In genomic region chr9:96020300-96020821, GRCh38 we compare ENCODE assay signal across 8 cellular contexts.
DNase-seq lines count a peak whose midpoint lies in the region; ATAC-seq lines count a peak whose summit lies in the region.

No MANE protein-coding gene starts in this region.

- DNase-seq in T-helper 1 cell (no peak), kidney glomerular epithelial cell (lab: John Stamatoyannopoulos, UW) (no peak), NCI-H524 (lab: John Stamatoyannopoulos, UW) (no peak)
- DNase-seq in stimulated activated naive CD8-positive, alpha-beta T cell treated with anti-CD3 and anti-CD28 coated beads, Interleukin-15, amount 100 ng/mL, for 72 hours: no peak
- DNase-seq in effector CD8-positive, alpha-beta T cell (lab: John Stamatoyannopoulos, UW): no peak

- H3K4me3 Mint-ChIP-seq in T-helper 1 cell treated with Interleukin-12 subunit alpha and Interleukin-12 subunit beta and Interleukin-4 antibody, amounts not matched to agents 30 μg/mL and 1 μg/mL, for 36 hours: peak overlapping the region; percentile 65
- H3K4me3 Mint-ChIP-seq in stimulated activated naive CD8-positive, alpha-beta T cell treated with anti-CD3 and anti-CD28 coated beads, Interleukin-15, amount 100 ng/mL, for 72 hours: peak overlapping the region; percentile 95 to 98

- H3K36me3 Mint-ChIP-seq in T-helper 1 cell treated with Interleukin-12 subunit alpha and Interleukin-12 subunit beta and Interleukin-4 antibody, amounts not matched to agents 30 μg/mL and 1 μg/mL, for 36 hours (ENCODE audit: low read depth): peaks cover 18% of the 10 kb centered on the region

- H3K27ac Mint-ChIP-seq in T-helper 1 cell treated with Interleukin-12 subunit alpha and Interleukin-12 subunit beta and Interleukin-4 antibody, amounts not matched to agents 30 μg/mL and 1 μg/mL, for 36 hours: peak overlapping the region; percentile 77
- H3K27ac Mint-ChIP-seq in stimulated activated naive CD8-positive, alpha-beta T cell treated with anti-CD3 and anti-CD28 coated beads, Interleukin-15, amount 100 ng/mL, for 72 hours: peak overlapping the region; percentile 93 to 99

- no peaks in the 10 kb centered on the region for H3K9me3 Mint-ChIP-seq in T-helper 1 cell treated with Interleukin-12 subunit alpha and Interleukin-12 subunit beta and Interleukin-4 antibody, amounts not matched to agents 30 μg/mL and 1 μg/mL, for 36 hours
- H3K9me3 Mint-ChIP-seq in stimulated activated naive CD8-positive, alpha-beta T cell treated with anti-CD3 and anti-CD28 coated beads, Interleukin-15, amount 100 ng/mL, for 72 hours: no peaks in the 10 kb centered on the region

- H3K27me3 Mint-ChIP-seq in T-helper 1 cell treated with Interleukin-12 subunit alpha and Interleukin-12 subunit beta and Interleukin-4 antibody, amounts not matched to agents 30 μg/mL and 1 μg/mL, for 36 hours (ENCODE audit: low read depth): peaks cover 7% of the 10 kb centered on the region
- H3K27me3 Mint-ChIP-seq in stimulated activated naive CD8-positive, alpha-beta T cell treated with anti-CD3 and anti-CD28 coated beads, Interleukin-15, amount 100 ng/mL, for 72 hours: peaks cover 11% of the 10 kb centered on the region

- H3K27ac ChIP-seq in angular gyrus (ENCODE audit: low read depth, low read length): peak overlapping the region; percentile 87
- peak overlapping the region; percentile 87 for H3K27ac ChIP-seq in layer of hippocampus (ENCODE audit: low read depth, low read length)

- no peak for ATAC-seq in stimulated activated naive CD8-positive, alpha-beta T cell treated with anti-CD3 and anti-CD28 coated beads, Interleukin-15, amount 100 ng/mL, for 72 hours

- no peaks in the 10 kb centered on the region for H3K27me3 ChIP-seq in layer of hippocampus (ENCODE audit: control insufficient read depth, insufficient read depth, low read length)

- H3K4me1 Mint-ChIP-seq in T-helper 1 cell treated with Interleukin-12 subunit alpha and Interleukin-12 subunit beta and Interleukin-4 antibody, amounts not matched to agents 30 μg/mL and 1 μg/mL, for 36 hours (ENCODE audit: low read depth): peaks cover 59% of the 10 kb centered on the region
- H3K4me1 Mint-ChIP-seq in stimulated activated naive CD8-positive, alpha-beta T cell treated with anti-CD3 and anti-CD28 coated beads, Interleukin-15, amount 100 ng/mL, for 72 hours: peaks cover 87% of the 10 kb centered on the region
